In genomic region chr9:87505869-87506678, GRCh38 we compare ENCODE assay signal across 1 cellular context.
TF ChIP-seq lines count a peak whose summit lies in the region.

No MANE protein-coding gene starts in this region.

TF ChIP-seq in HEK293, 187 proteins besides CTCF, POLR2A, EP300 and RAD21 (continued from another document):
- TF ChIP-seq ZBTB49 (tag by site-specific recombination; IDR thresholded peaks at IDR 0.05; ENCODE audit: low read depth) = no peak
